In genomic region chr1:33346921-33347649, GRCh38 we compare ENCODE assay signal across 1 cellular context.
TF ChIP-seq lines count a peak whose summit lies in the region.

No MANE protein-coding gene starts in this region.

TF ChIP-seq in HepG2, 621 proteins besides CTCF, POLR2A, EP300 and RAD21 (continued from another document and continues in another):
- TF ChIP-seq ZGPAT (CRISPR knock-in tag; IDR thresholded peaks at IDR 0.05): peak; percentile 74
- TF ChIP-seq ZNF782 (CRISPR knock-in tag; IDR thresholded peaks at IDR 0.05; ENCODE audit: borderline replicate concordance): no peak
- TF ChIP-seq ZFX (CRISPR knock-in tag; IDR thresholded peaks at IDR 0.05; ENCODE audit: low read depth): peak; percentile 51
- peak; percentile 78; the same call in 1 of the 2 replicates for TF ChIP-seq TBX2 (CRISPR knock-in tag; IDR thresholded peaks at IDR 0.05; ENCODE audit: borderline replicate concordance)
- no peak for TF ChIP-seq ZNF234 (CRISPR knock-in tag; conservative IDR thresholded peaks at IDR 0.05)
- TF ChIP-seq SRSF1 (optimal IDR thresholded peaks at IDR 0.05; ENCODE audit: low read depth, low read length): no peak
- TF ChIP-seq GMEB1 (CRISPR knock-in tag; IDR thresholded peaks at IDR 0.05; ENCODE audit: borderline replicate concordance): no peak
- TF ChIP-seq ZSCAN9 (CRISPR knock-in tag; IDR thresholded peaks at IDR 0.05; ENCODE audit: borderline replicate concordance): no peak
- TF ChIP-seq SNAPC4 (CRISPR knock-in tag; IDR thresholded peaks at IDR 0.05): no peak
- no peak for TF ChIP-seq GTF3A (CRISPR knock-in tag; conservative IDR thresholded peaks at IDR 0.05)
- TF ChIP-seq ZNF333 (CRISPR knock-in tag; IDR thresholded peaks at IDR 0.05; ENCODE audit: borderline replicate concordance): no peak
- no peak for TF ChIP-seq ZBTB43 (CRISPR knock-in tag; conservative IDR thresholded peaks at IDR 0.05)
- no peak for TF ChIP-seq CREB1 (IDR thresholded peaks at IDR 0.05)
- peak; percentile 63 for TF ChIP-seq CREB1 (CRISPR knock-in tag; IDR thresholded peaks at IDR 0.05)
- TF ChIP-seq PATZ1 (CRISPR knock-in tag; IDR thresholded peaks at IDR 0.05): peak; percentile 27
- TF ChIP-seq IKZF4 (CRISPR knock-in tag; IDR thresholded peaks at IDR 0.05; ENCODE audit: borderline replicate concordance, low read depth, not compliant biosample characterization): no peak
- TF ChIP-seq ZNF674 (CRISPR knock-in tag; IDR thresholded peaks at IDR 0.05; ENCODE audit: low read depth): no peak
- TF ChIP-seq, protein P1, sequence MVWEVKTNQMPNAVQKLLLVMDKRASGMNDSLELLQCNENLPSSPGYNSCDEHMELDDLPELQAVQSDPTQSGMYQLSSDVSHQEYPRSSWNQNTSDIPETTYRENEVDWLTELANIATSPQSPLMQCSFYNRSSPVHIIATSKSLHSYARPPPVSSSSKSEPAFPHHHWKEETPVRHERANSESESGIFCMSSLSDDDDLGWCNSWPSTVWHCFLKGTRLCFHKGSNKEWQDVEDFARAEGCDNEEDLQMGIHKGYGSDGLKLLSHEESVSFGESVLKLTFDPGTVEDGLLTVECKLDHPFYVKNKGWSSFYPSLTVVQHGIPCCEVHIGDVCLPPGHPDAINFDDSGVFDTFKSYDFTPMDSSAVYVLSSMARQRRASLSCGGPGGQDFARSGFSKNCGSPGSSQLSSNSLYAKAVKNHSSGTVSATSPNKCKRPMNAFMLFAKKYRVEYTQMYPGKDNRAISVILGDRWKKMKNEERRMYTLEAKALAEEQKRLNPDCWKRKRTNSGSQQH (CRISPR knock-in tag; IDR thresholded peaks at IDR 0.05; ENCODE audit: low read depth): peak; percentile 71; the same call in 1 of the 2 replicates
- TF ChIP-seq ZNF790 (CRISPR knock-in tag; IDR thresholded peaks at IDR 0.05; ENCODE audit: borderline replicate concordance): no peak
- no peak for TF ChIP-seq ZNF292 (CRISPR knock-in tag; IDR thresholded peaks at IDR 0.05; ENCODE audit: borderline replicate concordance, low read depth)
- no peak for TF ChIP-seq ETV6 (CRISPR knock-in tag; conservative IDR thresholded peaks at IDR 0.05)
- TF ChIP-seq, protein P2, sequence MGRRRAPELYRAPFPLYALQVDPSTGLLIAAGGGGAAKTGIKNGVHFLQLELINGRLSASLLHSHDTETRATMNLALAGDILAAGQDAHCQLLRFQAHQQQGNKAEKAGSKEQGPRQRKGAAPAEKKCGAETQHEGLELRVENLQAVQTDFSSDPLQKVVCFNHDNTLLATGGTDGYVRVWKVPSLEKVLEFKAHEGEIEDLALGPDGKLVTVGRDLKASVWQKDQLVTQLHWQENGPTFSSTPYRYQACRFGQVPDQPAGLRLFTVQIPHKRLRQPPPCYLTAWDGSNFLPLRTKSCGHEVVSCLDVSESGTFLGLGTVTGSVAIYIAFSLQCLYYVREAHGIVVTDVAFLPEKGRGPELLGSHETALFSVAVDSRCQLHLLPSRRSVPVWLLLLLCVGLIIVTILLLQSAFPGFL (CRISPR knock-in tag; IDR thresholded peaks at IDR 0.05): no peak
- TF ChIP-seq GMEB2 (CRISPR knock-in tag; IDR thresholded peaks at IDR 0.05; ENCODE audit: low read depth): no peak
- no peak for TF ChIP-seq ZNF546 (CRISPR knock-in tag; conservative IDR thresholded peaks at IDR 0.05)
- no peak for TF ChIP-seq RBAK (CRISPR knock-in tag; IDR thresholded peaks at IDR 0.05)
- no peak for TF ChIP-seq MAZ (IDR thresholded peaks at IDR 0.05; ENCODE audit: borderline replicate concordance, low read depth, low read length)
- no peak for TF ChIP-seq MAZ (CRISPR knock-in tag; IDR thresholded peaks at IDR 0.05; ENCODE audit: low read depth)
- TF ChIP-seq ZNF383 (CRISPR knock-in tag; IDR thresholded peaks at IDR 0.05; ENCODE audit: borderline replicate concordance): no peak
- peak; percentile 40; the same call in 1 of the 2 replicates for TF ChIP-seq CBFB (CRISPR knock-in tag; IDR thresholded peaks at IDR 0.05)
- TF ChIP-seq PHF21A (CRISPR knock-in tag; IDR thresholded peaks at IDR 0.05): peak; percentile 78
- no peak for TF ChIP-seq WIZ (CRISPR knock-in tag; IDR thresholded peaks at IDR 0.05)
- peak; percentile 66; the same call in 1 of the 2 replicates for TF ChIP-seq ARNTL (CRISPR knock-in tag; IDR thresholded peaks at IDR 0.05)
- TF ChIP-seq ZNF598 (CRISPR knock-in tag; IDR thresholded peaks at IDR 0.05; ENCODE audit: borderline replicate concordance): no peak
- TF ChIP-seq CENPX (CRISPR knock-in tag; IDR thresholded peaks at IDR 0.05): no peak
- no peak for TF ChIP-seq ZNF235 (CRISPR knock-in tag; IDR thresholded peaks at IDR 0.05; ENCODE audit: borderline replicate concordance)
- TF ChIP-seq XBP1 (CRISPR knock-in tag; IDR thresholded peaks at IDR 0.05): no peak
- no peak for TF ChIP-seq RFX3 (CRISPR knock-in tag; IDR thresholded peaks at IDR 0.05)
- no peak for TF ChIP-seq SP4 (CRISPR knock-in tag; IDR thresholded peaks at IDR 0.05)
- TF ChIP-seq ZNF557 (CRISPR knock-in tag; IDR thresholded peaks at IDR 0.05): no peak
- TF ChIP-seq, protein P3, sequence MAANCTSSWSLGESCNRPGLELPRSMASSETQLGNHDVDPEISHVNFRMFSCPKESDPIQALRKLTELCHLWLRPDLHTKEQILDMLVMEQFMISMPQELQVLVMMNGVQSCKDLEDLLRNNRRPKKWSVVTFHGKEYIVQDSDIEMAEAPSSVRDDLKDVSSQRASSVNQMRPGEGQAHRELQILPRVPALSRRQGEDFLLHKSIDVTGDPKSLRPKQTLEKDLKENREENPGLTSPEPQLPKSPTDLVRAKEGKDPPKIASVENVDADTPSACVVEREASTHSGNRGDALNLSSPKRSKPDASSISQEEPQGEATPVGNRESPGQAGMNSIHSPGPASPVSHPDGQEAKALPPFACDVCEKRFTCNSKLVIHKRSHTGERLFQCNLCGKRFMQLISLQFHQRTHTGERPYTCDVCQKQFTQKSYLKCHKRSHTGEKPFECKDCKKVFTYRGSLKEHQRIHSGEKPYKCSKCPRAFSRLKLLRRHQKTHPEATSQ (CRISPR knock-in tag; IDR thresholded peaks at IDR 0.05; ENCODE audit: borderline replicate concordance): no peak
- TF ChIP-seq, protein P4, sequence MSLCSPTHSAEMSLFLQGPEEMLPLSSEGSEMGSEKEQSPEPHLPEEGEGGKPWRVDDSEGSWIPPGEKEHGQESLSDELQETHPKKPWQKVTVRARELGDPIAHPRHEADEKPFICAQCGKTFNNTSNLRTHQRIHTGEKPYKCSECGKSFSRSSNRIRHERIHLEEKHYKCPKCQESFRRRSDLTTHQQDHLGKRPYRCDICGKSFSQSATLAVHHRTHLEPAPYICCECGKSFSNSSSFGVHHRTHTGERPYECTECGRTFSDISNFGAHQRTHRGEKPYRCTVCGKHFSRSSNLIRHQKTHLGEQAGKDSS (CRISPR knock-in tag; IDR thresholded peaks at IDR 0.05; ENCODE audit: borderline replicate concordance, low read depth): no peak
- TF ChIP-seq PTBP1 (IDR thresholded peaks at IDR 0.05; ENCODE audit: low read depth, low read length, poor library complexity, severe bottlenecking): no peak
- TF ChIP-seq ZNF570 (CRISPR knock-in tag; IDR thresholded peaks at IDR 0.05; ENCODE audit: borderline replicate concordance): no peak
- 0 out of 2 replicates have a peak, but pooled peaks have one; percentile 35 for TF ChIP-seq TAF1 (CRISPR knock-in tag; IDR thresholded peaks at IDR 0.05)
- TF ChIP-seq HMG20B (CRISPR knock-in tag; conservative IDR thresholded peaks at IDR 0.05): peak; percentile 44; the same call in 1 of the 2 replicates
- TF ChIP-seq HNRNPL (IDR thresholded peaks at IDR 0.05; ENCODE audit: low read depth, low read length): no peak
- TF ChIP-seq SRY (CRISPR knock-in tag; IDR thresholded peaks at IDR 0.05): peak; percentile 46; the same call in 1 of the 2 replicates
